In genomic region chr10:133168617-133169031, GRCh38 we compare ENCODE assay signal across 17 cellular contexts.
"Had no signal": no experiment of that assay in that cellular context is flagged by ENCODE, and none has a peak within 500 bp of the region (broad histone marks: within the 10 kb centered on the region; RNA-seq: fewer than 3 reads in every experiment).

No MANE protein-coding gene starts in this region.

- ATAC-seq: effector memory CD8-positive, alpha-beta T cell; gastrocnemius medialis; naive thymus-derived CD4-positive, alpha-beta T cell; right cardiac atrium had no signal

- H3K27ac ChIP-seq: epithelial cell of prostate, esophagus muscularis mucosa, gastrocnemius medialis, left ventricle myocardium inferior, ovary had no signal

- H3K36me3 ChIP-seq: esophagus muscularis mucosa, gastrocnemius medialis, left ventricle myocardium inferior, ovary had no signal

- H3K9me3 ChIP-seq: esophagus muscularis mucosa, gastrocnemius medialis, left ventricle myocardium inferior, ovary had no signal

- H3K4me3 ChIP-seq: esophagus muscularis mucosa, gastrocnemius medialis, left ventricle myocardium inferior, ovary, smooth muscle cell had no signal

- H3K4me3 Mint-ChIP-seq: dendritic cell treated with granulocyte-macrophage colony-stimulating factor and Interleukin-4, amounts not matched to agents 40 ng/mL and 50 ng/mL, for 4 days; effector memory CD8-positive, alpha-beta T cell; immature natural killer cell; naive thymus-derived CD4-positive, alpha-beta T cell; neural crest cell had no signal

- H3K27me3 ChIP-seq: ovary had no signal

- H3K27ac Mint-ChIP-seq: dendritic cell treated with granulocyte-macrophage colony-stimulating factor and Interleukin-4, amounts not matched to agents 40 ng/mL and 50 ng/mL, for 4 days; effector memory CD8-positive, alpha-beta T cell; immature natural killer cell; naive thymus-derived CD4-positive, alpha-beta T cell; progenitor cell of endocrine pancreas had no signal

- DNase-seq: effector memory CD8-positive, alpha-beta T cell; gastrocnemius medialis; immature natural killer cell; left ventricle myocardium inferior; mesendoderm; naive thymus-derived CD4-positive, alpha-beta T cell; stimulated activated CD4-positive, alpha-beta T cell treated with anti-CD3 and anti-CD28 coated beads, Interleukin-2, amount 100 ng/mL, for 48 hours; stimulated activated naive CD4-positive, alpha-beta T cell treated with Interleukin-2 at 50 U/mL for 16 hours; trophoblast cell had no signal

- H3K4me2 ChIP-seq: smooth muscle cell had no signal

- H3K9me3 Mint-ChIP-seq: effector memory CD8-positive, alpha-beta T cell; naive thymus-derived CD4-positive, alpha-beta T cell; neural crest cell had no signal

- H3K4me1 Mint-ChIP-seq: immature natural killer cell; naive thymus-derived CD4-positive, alpha-beta T cell; neural crest cell had no signal

- H3K36me3 Mint-ChIP-seq: immature natural killer cell had no signal

- H3K4me1 ChIP-seq: gastrocnemius medialis, left ventricle myocardium inferior had no signal
